ENCODE assay signal across 8 cellular contexts in genomic region chr7:100435401-100436304, GRCh38. TPM values are rescaled to one million over a fixed set of nuclear protein-coding genes. Genes with fewer than 3 reads are reported as not detected.
A peak's percentile ranks its signal among the peaks of the same experiment; 100 is the strongest.
DNase-seq lines count a peak whose midpoint lies in the region; ATAC-seq and TF ChIP-seq lines count a peak whose summit lies in the region.

No MANE protein-coding gene starts in this region.

- no peaks in the 10 kb centered on the region for H3K9me3 ChIP-seq in PC-9 (ENCODE audit: insufficient read depth, low read depth)
- no peaks in the 10 kb centered on the region for H3K9me3 ChIP-seq in heart left ventricle
- no peaks in the 10 kb centered on the region for H3K9me3 ChIP-seq in prostate gland

- POLR2A ChIA-PET in PC-9 (lab: Charles Lee; ENCODE audit: unreplicated experiment), result interaction anchor here (0.6 to 1.0 kb wide), 2 partner anchors 270 to 877 kb away, joined by 3 to 5 read pairs; partner anchors contain the start of genes POP7 and ZNF655

- H3K4me1 ChIP-seq in PC-9 (replicated peaks; ENCODE audit: insufficient read depth) (peaks cover 39% of the 10 kb centered on the region), heart left ventricle (peaks cover 0 to 52% (median 32%) of the 10 kb centered on the region in 12 donors), prostate gland (replicated peaks) (peaks cover 27% of the 10 kb centered on the region)

- H3K36me3 ChIP-seq in PC-9 (ENCODE audit: low read depth) (peaks cover 26% of the 10 kb centered on the region; the same call in 1 of the 2 replicates), heart left ventricle (peaks cover 0 to 36% (median 24%) of the 10 kb centered on the region in 9 donors), prostate gland (peaks cover 5 to 7% of the 10 kb centered on the region in 2 donors)

- ATAC-seq in GM18498 (IDR thresholded peaks at IDR 0.05; ENCODE audit: unreplicated experiment) (peak; percentile 32), HG02938 (IDR thresholded peaks at IDR 0.05; ENCODE audit: unreplicated experiment) (peak; percentile 27), heart left ventricle (peak in 3 of 4 donors; percentile 21 to 42 (median 42)), GM18858 (IDR thresholded peaks at IDR 0.05; ENCODE audit: unreplicated experiment) (no peak)

- H3K27me3 ChIP-seq in PC-9 (ENCODE audit: insufficient read depth, low read depth) (no peaks in the 10 kb centered on the region), heart left ventricle (no peaks in the 10 kb centered on the region), prostate gland (replicated peaks; ENCODE audit: insufficient read depth) (no peaks in the 10 kb centered on the region)

- no peaks in the 10 kb centered on the region for H3K9me3 Mint-ChIP-seq in activated naive CD4-positive, alpha-beta T cell treated with anti-CD3 and anti-CD28 coated beads, Interleukin-2, amount 50 U/mL, for 24 hours

- peak; percentile 44 to 51 for DNase-seq in PC-9
- DNase-seq in heart left ventricle, result peak; percentile 38 to 68 (median 47)
- peak; percentile 36 for DNase-seq in prostate gland (ENCODE audit: low spot score)

- CTCF ChIA-PET in PC-9 (lab: Charles Lee), result no interaction called here

- intact Hi-C loops in PC-9 (cut with micrococcal nuclease; ENCODE audit: unreplicated experiment) (no loop called here), heart left ventricle (cut with DNase I) (no loop called here), prostate gland (cut with DNase I) (no loop called here)

- H3K4me3 ChIP-seq in PC-9, result peak overlapping the region; percentile 87
- H3K4me3 ChIP-seq in heart left ventricle, result peak overlapping the region; percentile 63 to 98 (median 85)
- H3K4me3 ChIP-seq in prostate gland, result peak overlapping the region; percentile 80 to 84

- H3K4me1 Mint-ChIP-seq in activated naive CD4-positive, alpha-beta T cell treated with anti-CD3 and anti-CD28 coated beads, Interleukin-2, amount 50 U/mL, for 24 hours, result peaks cover 39% of the 10 kb centered on the region

- BruUV-seq in PC-9 (replicated peaks; lab: Mats Ljungman, UMichigan), result TSS peak; percentile 41

- peak overlapping the region; percentile 100 for H3K27ac ChIP-seq in 22Rv1
- peak overlapping the region; percentile 77 for H3K27ac ChIP-seq in PC-9
- peak overlapping the region; percentile 81 to 99 (median 96) for H3K27ac ChIP-seq in heart left ventricle
- peak overlapping the region; percentile 93 to 95 for H3K27ac ChIP-seq in prostate gland

- peak overlapping the region; percentile 96 for H3K4me2 ChIP-seq in PC-9

- peak overlapping the region; percentile 79 for H2AFZ ChIP-seq in PC-9

- TF ChIP-seq CTCF in 22Rv1 (IDR thresholded peaks at IDR 0.05) (no peak), PC-9 (conservative IDR thresholded peaks at IDR 0.05) (no peak), heart left ventricle (IDR thresholded peaks at IDR 0.05) (no peak), prostate gland (IDR thresholded peaks at IDR 0.05) (peak in 2 of 4 experiments; percentile 21 to 37)

- no peaks in the 10 kb centered on the region for H3K27me3 Mint-ChIP-seq in activated naive CD4-positive, alpha-beta T cell treated with anti-CD3 and anti-CD28 coated beads, Interleukin-2, amount 50 U/mL, for 24 hours

- peak overlapping the region; percentile 96 for H3K4me3 Mint-ChIP-seq in activated naive CD4-positive, alpha-beta T cell treated with anti-CD3 and anti-CD28 coated beads, Interleukin-2, amount 50 U/mL, for 24 hours

- TF ChIP-seq POLR2A in heart left ventricle (IDR thresholded peaks at IDR 0.05), result peak in 1 of 2 donors; percentile 31
- peak; percentile 38 for TF ChIP-seq POLR2A in prostate gland (IDR thresholded peaks at IDR 0.05)

- WGBS in heart left ventricle, 4 donors, result 2 to 4% (median 3%) methylated on average over 35 to 81 of the region's 81 CpGs
- WGBS in prostate gland, result 2% methylated on average over 62 of the region's 81 CpGs

- peaks cover 63% of the 10 kb centered on the region for H3F3A ChIP-seq in PC-9 (ENCODE audit: insufficient read depth, low read depth)

- H3K36me3 Mint-ChIP-seq in activated naive CD4-positive, alpha-beta T cell treated with anti-CD3 and anti-CD28 coated beads, Interleukin-2, amount 50 U/mL, for 24 hours, result peaks cover 12% of the 10 kb centered on the region

- peaks cover 6% of the 10 kb centered on the region for H4K20me1 ChIP-seq in PC-9 (ENCODE audit: insufficient read depth)

- no peaks in the 10 kb centered on the region for H3K9me2 ChIP-seq in PC-9 (ENCODE audit: insufficient read depth)

- H3K79me2 ChIP-seq in PC-9 (ENCODE audit: low read depth), result peaks cover 52% of the 10 kb centered on the region

- H3K27ac Mint-ChIP-seq in activated naive CD4-positive, alpha-beta T cell treated with anti-CD3 and anti-CD28 coated beads, Interleukin-2, amount 50 U/mL, for 24 hours, result peak overlapping the region; percentile 95

RNA-seq across cellular contexts. Expression of gene PPP1R35, which starts 0.6 kb away (rescaled TPM):
- 49.1 and 67.6 TPM in 2 replicates for total RNA-seq in PC-9 (2021)
- total RNA-seq in heart left ventricle, result 10 to 100 TPM in 8 of 9 donors, 1 to 10 TPM in 1; 9.6 to 26.8 (median 12.4) TPM
- polyA plus RNA-seq in heart left ventricle, result 10 to 100 TPM; 17.7 to 28.4 TPM
- 10 to 100 TPM; 44.1 to 60.5 TPM for total RNA-seq in prostate gland

RNA-seq across cellular contexts. Expression of gene MEPCE, which starts 6.0 kb away (rescaled TPM):
- total RNA-seq in PC-9 (2021) (62.6 and 70.3 TPM in 2 replicates), heart left ventricle (10 to 100 TPM; 15.8 to 30.3 (median 21.5) TPM), prostate gland (10 to 100 TPM; 24.2 to 62.8 TPM)
- polyA plus RNA-seq in heart left ventricle, result 10 to 100 TPM; 14.6 to 24.5 TPM

RNA-seq across cellular contexts. Expression of gene ZCWPW1, which starts 7.2 kb away (rescaled TPM):
- total RNA-seq in PC-9 (2021) (7.4 TPM in 2 replicates), heart left ventricle (1 to 10 TPM; 2.8 to 6.2 (median 3.7) TPM), prostate gland (10 to 100 TPM in 1 of 2 donors, 1 to 10 TPM in 1; 5.5 to 34.6 TPM)
- polyA plus RNA-seq in heart left ventricle, result 1 to 10 TPM; 5.1 to 6.4 TPM

RNA-seq across cellular contexts. Expression of gene SPACDR, which starts 28.4 kb away (rescaled TPM):
- total RNA-seq in PC-9 (2021) (1.4 and 4.2 TPM in 2 replicates), heart left ventricle (under 1 TPM in 5 of 9 donors, not detected in 4; 0.27 to 0.77 (median 0.39) TPM), prostate gland (10 to 100 TPM in 1 of 2 donors, not detected in 1; 11.9 TPM)
- under 1 TPM; 0.61 to 0.78 TPM for polyA plus RNA-seq in heart left ventricle

RNA-seq across cellular contexts. Expression of gene TSC22D4, which starts 43.4 kb away (rescaled TPM):
- total RNA-seq in PC-9 (2021) (68.8 and 79.8 TPM in 2 replicates), heart left ventricle (10 to 100 TPM; 41.8 to 55.5 (median 49.0) TPM), prostate gland (100 to 1,000 TPM in 1 of 2 donors, 10 to 100 TPM in 1; 77.6 to 152 TPM)
- polyA plus RNA-seq in heart left ventricle, result 10 to 100 TPM; 42.2 to 47.0 TPM
